Comparison of ENCODE assay signal across 1 cellular context in the genomic region with DNA sequence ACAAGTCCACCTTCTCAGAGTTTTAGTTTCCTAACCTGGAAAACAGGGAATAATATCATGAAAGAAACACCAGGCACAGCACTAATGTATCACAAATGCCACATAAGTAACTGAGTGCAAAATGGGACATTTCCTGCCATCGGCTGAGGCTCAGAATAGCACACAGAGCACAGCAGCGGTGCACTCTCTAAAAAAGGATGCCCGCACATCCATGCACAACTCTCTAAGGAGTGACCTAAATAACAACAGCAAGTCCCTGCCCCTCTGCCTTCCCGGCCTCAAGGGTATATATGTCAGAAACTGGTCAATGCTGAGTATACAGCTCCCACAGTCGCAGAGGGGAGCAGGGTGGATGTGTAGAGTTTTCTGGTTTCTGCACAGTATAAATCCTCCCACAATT.
TF ChIP-seq lines count a peak whose summit lies in the region.

No MANE protein-coding gene starts in this region.

TF ChIP-seq in H1, 55 proteins besides CTCF, POLR2A, EP300 and RAD21:
- TF ChIP-seq RNF2 (IDR thresholded peaks at IDR 0.05; ENCODE audit: borderline replicate concordance, low read depth, low read length, missing control alignments, poor library complexity, severe bottlenecking) (no peak), SP4 (IDR thresholded peaks at IDR 0.05; ENCODE audit: low read length) (no peak), SIN3A (conservative IDR thresholded peaks at IDR 0.05 in 1 of 2, IDR thresholded peaks at IDR 0.05 in 1 of 2; ENCODE audit: low read depth in 1 of 2, low read length in 2 of 2) (no peak), NANOG (IDR thresholded peaks at IDR 0.05; ENCODE audit: insufficient read depth, low read depth, low read length, poor library complexity, severe bottlenecking) (no peak), HDAC2 (IDR thresholded peaks at IDR 0.05; ENCODE audit: borderline replicate concordance in 1 of 2, low read depth in 2 of 2, low read length in 2 of 2) (no peak), EGR1 (IDR thresholded peaks at IDR 0.05; ENCODE audit: borderline replicate concordance, low read depth, low read length) (no peak), JUN (IDR thresholded peaks at IDR 0.05; ENCODE audit: low read depth, low read length) (no peak), CTBP2 (IDR thresholded peaks at IDR 0.05; ENCODE audit: borderline replicate concordance, insufficient read depth, insufficient read length, low read length) (no peak), TAF1 (IDR thresholded peaks at IDR 0.05; ENCODE audit: low read depth, low read length) (no peak), CHD2 (IDR thresholded peaks at IDR 0.05; ENCODE audit: low read length) (no peak), HDAC6 (IDR thresholded peaks at IDR 0.05; ENCODE audit: low read depth, low read length) (no peak), CREB1 (IDR thresholded peaks at IDR 0.05) (no peak), FOSL1 (IDR thresholded peaks at IDR 0.05; ENCODE audit: insufficient read depth, low read depth, low read length) (no peak), CHD1 (IDR thresholded peaks at IDR 0.05; ENCODE audit: low read depth, low read length) (no peak), MAX (IDR thresholded peaks at IDR 0.05) (no peak), MAFK (IDR thresholded peaks at IDR 0.05; ENCODE audit: low read depth, low read length) (no peak)
